ENCODE assay signal across 8 cellular contexts in genomic region chr3:48716508-48716981, GRCh38. TPM values are rescaled to one million over a fixed set of nuclear protein-coding genes. Genes with fewer than 3 reads are reported as not detected.
DNase-seq lines count a peak whose midpoint lies in the region; ATAC-seq and TF ChIP-seq lines count a peak whose summit lies in the region.

No MANE protein-coding gene starts in this region.

- no peaks in the 10 kb centered on the region for H3K27me3 Mint-ChIP-seq in activated T-cell treated with anti-CD3 and anti-CD28 coated beads, Interleukin-2, amount 50 U/mL, for 72 hours (ENCODE audit: low read depth)
- peaks cover 8% of the 10 kb centered on the region for H3K27me3 Mint-ChIP-seq in glutamatergic neuron (ENCODE audit: unreplicated experiment)

- H3K4me2 ChIP-seq in BLaER1: peak overlapping the region; percentile 93

- peak overlapping the region; percentile 98 for H3K27ac ChIP-seq in BLaER1
- H3K27ac ChIP-seq in sigmoid colon: peak overlapping the region; percentile 83 to 88 (median 85)

- H3K36me3 Mint-ChIP-seq in activated T-cell treated with anti-CD3 and anti-CD28 coated beads, Interleukin-2, amount 50 U/mL, for 72 hours (ENCODE audit: insufficient read depth in 2 of 2): peaks cover 2 to 18% of the 10 kb centered on the region in 2 donors
- peaks cover 4% of the 10 kb centered on the region for H3K36me3 Mint-ChIP-seq in glutamatergic neuron (ENCODE audit: unreplicated experiment)

- H3K27me3 ChIP-seq in BLaER1: no peaks in the 10 kb centered on the region
- no peaks in the 10 kb centered on the region for H3K27me3 ChIP-seq in sigmoid colon

- H3K4me1 ChIP-seq in BLaER1 (peaks cover 46% of the 10 kb centered on the region), sigmoid colon (peaks cover 0 to 47% (median 44%) of the 10 kb centered on the region in 4 donors)

- no peak for ATAC-seq in activated T-cell treated with anti-CD3 and anti-CD28 coated beads, Interleukin-2, amount 50 U/mL, for 72 hours (replicated peaks in 1 of 2)
- ATAC-seq in HG02571 (IDR thresholded peaks at IDR 0.05; ENCODE audit: unreplicated experiment): no peak

- H3K4me3 ChIP-seq in BLaER1 (peak overlapping the region; percentile 92), sigmoid colon (peak overlapping the region; percentile 74 to 81 (median 78))

- H3K9me3 ChIP-seq in BLaER1 (no peaks in the 10 kb centered on the region), sigmoid colon (no peaks in the 10 kb centered on the region)

- H3K4me1 Mint-ChIP-seq in activated T-cell treated with anti-CD3 and anti-CD28 coated beads, Interleukin-2, amount 50 U/mL, for 72 hours (ENCODE audit: low read depth): peaks cover 39% of the 10 kb centered on the region
- H3K4me1 Mint-ChIP-seq in glutamatergic neuron (ENCODE audit: low read depth, unreplicated experiment): peaks cover 16% of the 10 kb centered on the region

- 0% methylated on average over 16 of the region's 16 CpGs for WGBS in sigmoid colon, 2 donors

- peaks cover 45% of the 10 kb centered on the region for H4K20me1 ChIP-seq in BLaER1

- peak overlapping the region; percentile 88 to 96 for H3K4me3 Mint-ChIP-seq in activated T-cell treated with anti-CD3 and anti-CD28 coated beads, Interleukin-2, amount 50 U/mL, for 72 hours
- peak overlapping the region; percentile 99 for H3K4me3 Mint-ChIP-seq in glutamatergic neuron (ENCODE audit: unreplicated experiment)

- H3K9ac ChIP-seq in BLaER1: peak overlapping the region; percentile 98

- TF ChIP-seq CTCF in glutamatergic neuron (IDR thresholded peaks at IDR 0.05; ENCODE audit: partially characterized antibody, unreplicated experiment) (no peak), sigmoid colon (IDR thresholded peaks at IDR 0.05) (no peak)

- H3K36me3 ChIP-seq in BLaER1 (peaks cover 39% of the 10 kb centered on the region), sigmoid colon (peaks cover 0 to 27% (median 1%) of the 10 kb centered on the region in 4 donors)

- TF ChIP-seq POLR2A in sigmoid colon (IDR thresholded peaks at IDR 0.05): no peak

- intact Hi-C loops in sigmoid colon (cut with DNase I): no loop called here

- H3K9me3 Mint-ChIP-seq in activated T-cell treated with anti-CD3 and anti-CD28 coated beads, Interleukin-2, amount 50 U/mL, for 72 hours: no peaks in the 10 kb centered on the region
- H3K9me3 Mint-ChIP-seq in glutamatergic neuron (ENCODE audit: unreplicated experiment): peaks cover 10% of the 10 kb centered on the region

- H3K27ac Mint-ChIP-seq in activated T-cell treated with anti-CD3 and anti-CD28 coated beads, Interleukin-2, amount 50 U/mL, for 72 hours: peak overlapping the region; percentile 80
- H3K27ac Mint-ChIP-seq in glutamatergic neuron (ENCODE audit: unreplicated experiment): peak overlapping the region; percentile 100

- no peak for TF ChIP-seq EP300 in sigmoid colon (IDR thresholded peaks at IDR 0.05)

- DNase-seq in M059J (ENCODE audit: low read depth) (peak; percentile 12), glutamatergic neuron (peak; percentile 31), sigmoid colon (peak; percentile 67), SW 1271 (lab: John Stamatoyannopoulos, UW) (no peak), putamen (ENCODE audit: low spot score) (no peak)
- DNase-seq in activated T-cell treated with anti-CD3 and anti-CD28 coated beads, Interleukin-2, amount 50 U/mL, for 72 hours: peak; percentile 22 to 25

RNA-seq across cellular contexts. Expression of gene IP6K2, which starts 0.5 kb away (rescaled TPM):
- total RNA-seq in M059J (2014; rRNA removed; shearing (Covaris generic)): 54.1 and 99.4 TPM in 2 replicates
- total RNA-seq in activated T-cell treated with anti-CD3 and anti-CD28 coated beads, Interleukin-2, amount 50 U/mL, for 72 hours: 10 to 100 TPM; 62.4 to 75.4 TPM
- total RNA-seq in glutamatergic neuron (ENCODE audit: unreplicated experiment) (182 TPM), sigmoid colon (100 to 1,000 TPM in 1 of 4 donors, 10 to 100 TPM in 3; 39.0 to 109 (median 58.7) TPM)
- 100 to 1,000 TPM in 1 of 3 donors, 10 to 100 TPM in 2; 77.9 to 142 (median 97.2) TPM for polyA plus RNA-seq in sigmoid colon

RNA-seq across cellular contexts. Expression of gene NCKIPSD, which starts 30.8 kb away (rescaled TPM):
- 34.2 and 35.4 TPM in 2 replicates for total RNA-seq in M059J (2014; rRNA removed; shearing (Covaris generic))
- 10 to 100 TPM; 27.7 to 27.8 TPM for total RNA-seq in activated T-cell treated with anti-CD3 and anti-CD28 coated beads, Interleukin-2, amount 50 U/mL, for 72 hours
- 35.5 TPM for total RNA-seq in glutamatergic neuron (ENCODE audit: unreplicated experiment)
- total RNA-seq in sigmoid colon: 10 to 100 TPM in 3 of 4 donors, 1 to 10 TPM in 1; 7.7 to 29.3 (median 22.8) TPM
- 10 to 100 TPM; 10.2 to 17.7 (median 14.3) TPM for polyA plus RNA-seq in sigmoid colon

RNA-seq across cellular contexts. Expression of gene CELSR3, which starts 53.9 kb away (rescaled TPM):
- total RNA-seq in M059J (2014; rRNA removed; shearing (Covaris generic)): 3.8 and 5.2 TPM in 2 replicates
- total RNA-seq in activated T-cell treated with anti-CD3 and anti-CD28 coated beads, Interleukin-2, amount 50 U/mL, for 72 hours: 10 to 100 TPM; 14.2 to 17.4 TPM
- total RNA-seq in glutamatergic neuron (ENCODE audit: unreplicated experiment) (162 TPM), sigmoid colon (1 to 10 TPM in 2 of 4 donors, under 1 TPM in 2; 0.33 to 1.4 (median 0.72) TPM)
- polyA plus RNA-seq in sigmoid colon: 1 to 10 TPM in 1 of 3 donors, under 1 TPM in 2; under 0.01 to 2.5 (median under 0.01) TPM

Comparison
In these comparisons a context has a peak if more than half of its experiments do, and no peak if none do; other contexts are left out.
1. DNase-seq: peak in M059J (single experiment), activated T-cell treated with anti-CD3 and anti-CD28 coated beads, Interleukin-2, amount 50 U/mL, for 72 hours (2 of 2), glutamatergic neuron (single experiment) and sigmoid colon (single experiment); none in SW 1271 (0 of 2) and putamen (single experiment).